In the genomic region with DNA sequence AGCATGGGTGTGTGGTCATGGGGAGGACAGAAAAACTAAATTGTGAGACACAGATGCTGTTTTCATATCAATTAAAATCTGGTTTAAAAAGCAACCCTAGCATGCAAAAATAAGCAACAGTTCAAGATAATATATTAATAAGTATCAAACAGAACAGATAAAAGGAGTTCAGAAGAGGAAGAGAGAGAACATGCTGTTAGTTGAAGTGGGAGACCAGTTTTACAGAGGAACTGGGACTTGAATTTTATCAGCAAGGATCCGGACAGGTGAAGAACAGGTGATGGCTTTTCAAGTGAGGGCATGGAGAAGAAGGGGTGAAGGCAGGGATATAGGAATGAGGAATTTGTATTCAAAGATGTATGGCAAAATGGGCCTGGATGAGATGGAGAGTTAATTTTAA, we compare ENCODE assay signal across 29 cellular contexts.
"Had no signal": no experiment of that assay in that cellular context is flagged by ENCODE, and none has a peak within 500 bp of the region (broad histone marks: within the 10 kb centered on the region; RNA-seq: fewer than 3 reads in every experiment).

No MANE protein-coding gene starts in this region.

- ATAC-seq: activated CD8-positive, alpha-beta T cell treated with anti-CD3 and anti-CD28 coated beads for 36 hours; activated naive CD8-positive, alpha-beta T cell treated with anti-CD3 and anti-CD28 coated beads, Interleukin-2, amount 50 U/mL, for 24 hours; activated T-cell treated with anti-CD3 and anti-CD28 coated beads, Interleukin-2, amount 50 U/mL, for 4 hours; activated T-cell treated with anti-CD3 and anti-CD28 coated beads, Interleukin-2, amount 50 U/mL, for 72 hours; activated T-helper 17 cell treated with anti-CD3 and anti-CD28 coated beads, Interleukin-2, amount 50 U/mL, for 72 hours had no signal

- H3K4me3 ChIP-seq: ascending aorta, cardiac muscle cell had no signal

- DNase-seq: activated B cell treated with CpG ODN at 0.5 μM for 24 hours; activated CD4-positive, alpha-beta memory T cell treated with anti-CD3 and anti-CD28 coated beads for 36 hours; activated CD4-positive, alpha-beta T cell treated with anti-CD3 and anti-CD28 coated beads for 4 hours; activated CD4-positive, alpha-beta T cell treated with anti-CD3 and anti-CD28 coated beads, Interleukin-2, amount 10 ng/mL, durations not matched to agents 24 days and 14 days; activated CD4-positive, alpha-beta T cell treated with anti-CD3 and anti-CD28 coated beads, Interleukin-2, amount 50 U/mL, for 1 hour; activated CD4-positive, alpha-beta T cell treated with anti-CD3 and anti-CD28 coated beads, Interleukin-2, amount 50 U/mL, for 4 hours; activated CD4-positive, CD25-positive, alpha-beta regulatory T cell treated with anti-CD3 and anti-CD28 coated beads, Interleukin-2, amount 50 U/mL, for 72 hours; activated CD8-positive, alpha-beta memory T cell treated with anti-CD3 and anti-CD28 coated beads, Interleukin-2, amount 50 U/mL, for 4 hours; activated CD8-positive, alpha-beta T cell treated with anti-CD3 and anti-CD28 coated beads for 36 hours; activated gamma-delta T cell; activated naive CD4-positive, alpha-beta T cell treated with anti-CD3 and anti-CD28 coated beads, Interleukin-2, amount 10 ng/mL, durations not matched to agents 7 days and 5 days; activated naive CD4-positive, alpha-beta T cell treated with Interleukin-2 at 50 U/mL for 16 hours; activated naive CD8-positive, alpha-beta T cell treated with anti-CD3 and anti-CD28 coated beads, Interleukin-2, amount 10 ng/mL, durations not matched to agents 7 days and 5 days; activated naive CD8-positive, alpha-beta T cell treated with anti-CD3 and anti-CD28 coated beads, Interleukin-2, amount 50 U/mL, for 24 hours; activated T-cell treated with anti-CD3 and anti-CD28 coated beads for 4 hours; activated T-cell treated with anti-CD3 and anti-CD28 coated beads, Interleukin-2, amount 50 U/mL, for 1 hour; activated T-cell treated with anti-CD3 and anti-CD28 coated beads, Interleukin-2, amount 50 U/mL, for 4 hours; activated T-cell treated with anti-CD3 and anti-CD28 coated beads, Interleukin-2, amount 50 U/mL, for 72 hours; amygdala; anterior cingulate cortex; caudate nucleus; cerebellar nuclear complex; T-helper 2 cell; T-helper 9 cell had no signal

- H3K4me1 ChIP-seq: ascending aorta had no signal

- H3K36me3 ChIP-seq: cardiac muscle cell had no signal

- FAIRE-seq: bronchial epithelial cell had no signal

- H3K9me3 ChIP-seq: ascending aorta had no signal

- H3K27me3 ChIP-seq: ascending aorta, cardiac muscle cell had no signal

- H3K27ac ChIP-seq: ascending aorta, cardiac muscle cell, VCaP had no signal
